12 cellular contexts compared by ENCODE assay signal in the genomic region with DNA sequence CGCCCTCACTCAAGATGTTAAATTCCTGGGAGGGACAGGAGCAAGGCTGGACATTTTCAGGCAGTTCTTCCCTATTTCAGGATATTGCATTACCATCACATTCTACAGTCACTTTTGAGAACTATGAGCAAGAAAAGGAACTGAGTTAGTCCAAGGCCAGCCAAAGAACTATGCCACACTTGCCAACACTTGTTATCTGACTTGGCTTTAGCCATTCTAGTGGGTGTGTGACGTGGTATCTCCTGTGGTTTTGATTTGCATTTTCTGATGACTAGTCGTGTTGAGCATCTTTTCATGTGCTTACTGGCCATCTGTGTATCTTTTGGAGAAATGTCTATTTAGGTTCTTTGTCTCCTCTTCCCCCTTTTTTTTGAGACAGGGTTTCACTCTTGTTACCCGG. TPM values are rescaled to one million over a fixed set of nuclear protein-coding genes. Genes with fewer than 3 reads are reported as not detected.
DNase-seq lines count a peak whose midpoint lies in the region; ATAC-seq and TF ChIP-seq lines count a peak whose summit lies in the region.
"Had no signal": no experiment of that assay in that cellular context is flagged by ENCODE, and none has a peak within 500 bp of the region (broad histone marks: within the 10 kb centered on the region; RNA-seq: fewer than 3 reads in every experiment).

No MANE protein-coding gene starts in this region.

- peaks cover 0 to 11% (median 0%) of the 10 kb centered on the region in 3 donors for H3K9me3 ChIP-seq in adrenal gland (replicated peaks in 1 of 3)

- no peaks in the 10 kb centered on the region for H3K9me3 Mint-ChIP-seq in natural killer cell
- H3K9me3 Mint-ChIP-seq: GM23338 had no signal

- peak; percentile 59 for ATAC-seq in HG03378 (IDR thresholded peaks at IDR 0.05; ENCODE audit: unreplicated experiment)
- peak; percentile 37 to 65 (median 62) for ATAC-seq in natural killer cell
- ATAC-seq in GM19455 (IDR thresholded peaks at IDR 0.05; ENCODE audit: unreplicated experiment): no peak
- no peak for ATAC-seq in HG03565 (IDR thresholded peaks at IDR 0.05; ENCODE audit: unreplicated experiment)
- ATAC-seq: PC-3 had no signal

- H3K36me3 ChIP-seq in adrenal gland (replicated peaks in 1 of 2): no peaks in the 10 kb centered on the region
- H3K36me3 ChIP-seq: suprapubic skin had no signal

- H3K36me3 Mint-ChIP-seq in natural killer cell: no peaks in the 10 kb centered on the region

- no peak for TF ChIP-seq POLR2A in adrenal gland (IDR thresholded peaks at IDR 0.05)

- peaks cover 14 to 52% of the 10 kb centered on the region in 2 donors for H3K4me1 ChIP-seq in adrenal gland (replicated peaks in 1 of 2)

- no peaks in the 10 kb centered on the region for H3K27me3 Mint-ChIP-seq in natural killer cell (ENCODE audit: low read depth in 2 of 2)

- no peak overlapping the region for H3K4me3 Mint-ChIP-seq in natural killer cell
- H3K4me3 Mint-ChIP-seq: GM23338 had no signal

- intact Hi-C loops in adrenal gland (cut with DNase I) (no loop called here), natural killer cell (cut with micrococcal nuclease) (no loop called here)

- H3K27ac ChIP-seq in adrenal gland: peak overlapping the region in 4 of 5 donors; percentile 45 to 88 (median 80)
- H3K27ac ChIP-seq: suprapubic skin had no signal

- 42 to 55% (median 46%) methylated on average over 4 of the region's 4 CpGs for WGBS in adrenal gland, 4 donors

- DNase-seq in NCI-H446 treated with DMSO at 0.1 percent for 48 hours (lab: John Stamatoyannopoulos, UW) (peak; percentile 1), NCI-H446 (lab: John Stamatoyannopoulos, UW) (no peak), adrenal gland (peak; percentile 39 to 88 (median 82)), natural killer cell (no peak), NOMO-1 treated with DMSO at 0.1 percent for 48 hours (lab: John Stamatoyannopoulos, UW; ENCODE audit: unreplicated experiment) (no peak)
- DNase-seq: central memory CD4-positive, alpha-beta T cell; PC-3 had no signal

- H3K27me3 ChIP-seq in adrenal gland: no peaks in the 10 kb centered on the region
- H3K27me3 ChIP-seq: suprapubic skin had no signal

- no peak for TF ChIP-seq CTCF in adrenal gland (IDR thresholded peaks at IDR 0.05)
- TF ChIP-seq CTCF in natural killer cell (IDR thresholded peaks at IDR 0.05): no peak

- H3K4me3 ChIP-seq in adrenal gland: no peak overlapping the region
- H3K4me3 ChIP-seq: GM23338, suprapubic skin had no signal

- peaks cover 72 to 77% of the 10 kb centered on the region in 2 donors for H3K4me1 Mint-ChIP-seq in natural killer cell

- peak overlapping the region in 1 of 2 donors; percentile 5 for H3K27ac Mint-ChIP-seq in natural killer cell

RNA-seq across cellular contexts. Expression of a gene that starts 12.0 kb away (rescaled TPM):
- total RNA-seq in adrenal gland (10 to 100 TPM; 58.6 to 84.0 (median 71.9) TPM), natural killer cell (10 to 100 TPM; 52.9 to 61.8 (median 57.4) TPM)
- 10 to 100 TPM; 12.9 to 89.6 (median 16.0) TPM for polyA plus RNA-seq in adrenal gland

Comparison
In these comparisons a context has a peak if more than half of its experiments do, and no peak if none do; other contexts are left out.
1. DNase-seq: peak in NCI-H446 treated with DMSO at 0.1 percent for 48 hours (single experiment) and adrenal gland (7 of 7); none in NCI-H446 (0 of 2), natural killer cell (single experiment) and NOMO-1 treated with DMSO at 0.1 percent for 48 hours (single experiment).
2. ATAC-seq: peak in HG03378 (single experiment) and natural killer cell (3 of 3); none in GM19455 (single experiment) and HG03565 (single experiment).